ENCODE assay signal across 11 cellular contexts in the genomic region with DNA sequence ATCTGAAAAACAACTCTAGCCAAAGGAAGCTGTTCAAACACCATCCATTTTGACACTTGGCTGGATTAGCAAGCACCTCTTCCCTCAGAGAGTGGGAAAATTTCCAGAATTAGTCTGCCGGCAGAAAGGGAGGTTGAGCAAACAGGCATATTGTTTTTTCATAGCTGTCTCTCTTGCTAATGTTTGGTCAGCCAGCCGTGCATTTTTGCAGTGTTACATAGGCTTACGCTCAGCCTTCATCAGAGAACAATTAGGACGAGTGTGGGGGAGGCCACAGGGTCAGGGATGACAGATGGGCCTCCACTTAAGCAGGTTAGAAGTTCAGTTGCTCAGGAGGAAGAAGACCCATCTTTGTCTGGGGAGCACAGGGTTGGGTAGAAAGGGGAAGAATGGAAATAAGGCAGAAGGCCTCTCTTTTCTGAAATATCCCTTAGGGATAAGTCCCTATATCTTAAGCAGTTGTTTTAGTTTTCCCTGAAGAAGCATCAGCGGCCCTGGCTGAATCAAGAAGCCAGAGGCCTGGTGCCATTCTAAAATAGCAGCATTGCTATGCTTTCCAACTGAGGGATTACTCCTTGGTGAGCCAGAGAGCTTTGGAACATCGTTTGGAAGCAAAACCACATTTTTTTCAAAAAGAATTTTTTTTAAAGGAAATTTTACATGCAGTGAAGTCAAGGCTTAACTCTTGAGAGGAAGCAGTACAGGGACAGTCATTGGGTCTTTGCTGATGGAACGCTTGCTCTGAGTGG.
DNase-seq lines count a peak whose midpoint lies in the region; ATAC-seq and TF ChIP-seq lines count a peak whose summit lies in the region.
"Had no signal": no experiment of that assay in that cellular context is flagged by ENCODE, and none has a peak within 500 bp of the region (broad histone marks: within the 10 kb centered on the region; RNA-seq: fewer than 3 reads in every experiment).

No MANE protein-coding gene starts in this region.

- peaks cover 12 to 21% of the 10 kb centered on the region in 2 donors for H3K27me3 Mint-ChIP-seq in natural killer cell treated with Interleukin-12 subunit alpha and Interleukin-12 subunit beta and Interleukin-15 and Interleukin-18, amount 100 ng/mL, for 72 hours
- H3K27me3 Mint-ChIP-seq in natural killer cell (ENCODE audit: low read depth in 2 of 2) (peaks cover 18 to 31% of the 10 kb centered on the region in 2 donors), brain (peaks cover 3% of the 10 kb centered on the region)

- 59 to 74% methylated on average over 7 of the region's 7 CpGs for WGBS in lung, 2 donors
- 16 to 20% methylated on average over 7 of the region's 7 CpGs for WGBS in aorta, 2 donors

- H3K4me1 ChIP-seq in lung (ENCODE audit: control insufficient read depth in 2 of 2, insufficient read depth in 2 of 2, low read length in 2 of 2) (peaks cover 0 to 4% of the 10 kb centered on the region in 2 donors), aorta (ENCODE audit: control insufficient read depth in 1 of 2, insufficient read depth in 2 of 2, low read length in 2 of 2) (peaks cover 2 to 6% of the 10 kb centered on the region in 2 donors)

- H3K9me3 Mint-ChIP-seq in natural killer cell treated with Interleukin-12 subunit alpha and Interleukin-12 subunit beta and Interleukin-15 and Interleukin-18, amount 100 ng/mL, for 72 hours = no peaks in the 10 kb centered on the region
- no peaks in the 10 kb centered on the region for H3K9me3 Mint-ChIP-seq in natural killer cell
- H3K9me3 Mint-ChIP-seq in brain = peaks cover 0 to 6% (median 3%) of the 10 kb centered on the region in 5 experiments
- H3K9me3 Mint-ChIP-seq: activated naive CD4-positive, alpha-beta T cell treated with anti-CD3 and anti-CD28 coated beads for 36 hours had no signal

- intact Hi-C loops in natural killer cell (cut with micrococcal nuclease) = no loop called here
- intact Hi-C loops in aorta (cut with DNase I) = loop anchor here in 1 of 2 donors (5.0 kb wide), 1 partner anchor 290 kb away; the partner anchor contains the start of gene RBPJ

- no peak for TF ChIP-seq CTCF in natural killer cell (IDR thresholded peaks at IDR 0.05)
- TF ChIP-seq CTCF in brain (conservative IDR thresholded peaks at IDR 0.05) = no peak
- TF ChIP-seq CTCF in lung (IDR thresholded peaks at IDR 0.05; ENCODE audit: control extremely low read depth, extremely low read depth) = no peak

- ATAC-seq in natural killer cell treated with Interleukin-12 subunit alpha and Interleukin-12 subunit beta and Interleukin-15 and Interleukin-18, amount 100 ng/mL, for 72 hours = no peak
- ATAC-seq in natural killer cell (no peak), lung (ENCODE audit: insufficient read depth, low FRiP score) (peak; percentile 43), aorta (ENCODE audit: low FRiP score) (peak; percentile 73), HG03354 (IDR thresholded peaks at IDR 0.05; ENCODE audit: poor library complexity, severe bottlenecking, unreplicated experiment) (no peak)

- H3K27ac Mint-ChIP-seq in natural killer cell treated with Interleukin-12 subunit alpha and Interleukin-12 subunit beta and Interleukin-15 and Interleukin-18, amount 100 ng/mL, for 72 hours = peak overlapping the region in 1 of 2 donors; percentile 12
- H3K27ac Mint-ChIP-seq in natural killer cell (no peak overlapping the region), brain (peak overlapping the region in 4 of 5 experiments; percentile 67 to 89 (median 78))
- H3K27ac Mint-ChIP-seq: activated naive CD4-positive, alpha-beta T cell treated with anti-CD3 and anti-CD28 coated beads for 36 hours had no signal

- H3K27me3 ChIP-seq in lung (ENCODE audit: control insufficient read depth, insufficient read depth) (no peaks in the 10 kb centered on the region), aorta (ENCODE audit: control insufficient read depth in 1 of 2, insufficient read depth in 2 of 2, low read length in 1 of 2) (no peaks in the 10 kb centered on the region)

- no peaks in the 10 kb centered on the region for H3K36me3 ChIP-seq in lung (ENCODE audit: control insufficient read depth in 2 of 2, insufficient read depth in 2 of 2, low read length in 2 of 2)
- no peaks in the 10 kb centered on the region for H3K36me3 ChIP-seq in aorta (ENCODE audit: control insufficient read depth in 1 of 2, insufficient read depth in 2 of 2, low read length in 1 of 2)

- H3K4me3 Mint-ChIP-seq in natural killer cell treated with Interleukin-12 subunit alpha and Interleukin-12 subunit beta and Interleukin-15 and Interleukin-18, amount 100 ng/mL, for 72 hours = peak overlapping the region; percentile 8
- H3K4me3 Mint-ChIP-seq in natural killer cell = no peak overlapping the region
- H3K4me3 Mint-ChIP-seq in brain = no peak overlapping the region
- H3K4me3 Mint-ChIP-seq: activated naive CD4-positive, alpha-beta T cell treated with anti-CD3 and anti-CD28 coated beads for 36 hours had no signal

- H3K4me3 ChIP-seq in lung (no peak overlapping the region), aorta (ENCODE audit: low read length in 2 of 2) (no peak overlapping the region)

- H3K9me3 ChIP-seq in lung (ENCODE audit: control insufficient read depth in 2 of 2, insufficient read depth in 1 of 2, low read length in 1 of 2) (peaks cover 0 to 5% of the 10 kb centered on the region in 2 donors), aorta (ENCODE audit: control insufficient read depth, low read length) (no peaks in the 10 kb centered on the region)
- H3K9me3 ChIP-seq: Caco-2 had no signal

- H3K4me1 Mint-ChIP-seq in natural killer cell treated with Interleukin-12 subunit alpha and Interleukin-12 subunit beta and Interleukin-15 and Interleukin-18, amount 100 ng/mL, for 72 hours (ENCODE audit: low read depth in 2 of 2) = peaks cover 27 to 38% of the 10 kb centered on the region in 2 donors
- H3K4me1 Mint-ChIP-seq in natural killer cell (peaks cover 0 to 6% of the 10 kb centered on the region in 2 donors), brain (peaks cover 15% of the 10 kb centered on the region)

- DNase-seq in natural killer cell treated with Interleukin-12 subunit alpha and Interleukin-12 subunit beta and Interleukin-15 and Interleukin-18, amount 100 ng/mL, for 72 hours (ENCODE audit: low spot score) = no peak
- DNase-seq in natural killer cell (no peak), lung (ENCODE audit: low spot score) (no peak), aorta (no peak), NOMO-1 treated with dmso at 0.1 percent for 144 hours (lab: John Stamatoyannopoulos, UW; ENCODE audit: unreplicated experiment) (no peak)
- DNase-seq in activated naive CD4-positive, alpha-beta T cell treated with anti-CD3 and anti-CD28 coated beads, Interleukin-2, amount 50 U/mL, for 16 hours = no peak
- DNase-seq: activated naive CD4-positive, alpha-beta T cell treated with anti-CD3 and anti-CD28 coated beads for 36 hours; Caco-2; NCI-H1436 had no signal

- H3K36me3 Mint-ChIP-seq in natural killer cell treated with Interleukin-12 subunit alpha and Interleukin-12 subunit beta and Interleukin-15 and Interleukin-18, amount 100 ng/mL, for 72 hours = no peaks in the 10 kb centered on the region
- H3K36me3 Mint-ChIP-seq in natural killer cell = no peaks in the 10 kb centered on the region
- H3K36me3 Mint-ChIP-seq in brain = no peaks in the 10 kb centered on the region

- peak overlapping the region in 1 of 2 donors; percentile 67 for H3K27ac ChIP-seq in lung (ENCODE audit: low read depth in 1 of 2, low read length in 1 of 2)
- H3K27ac ChIP-seq in aorta (ENCODE audit: low read depth in 1 of 2, low read length in 2 of 2) = peak overlapping the region; percentile 65 to 89

Comparison
In these comparisons a context has a peak if more than half of its experiments do, and no peak if none do; other contexts are left out.
1. ATAC-seq: peak in lung (single experiment) and aorta (single experiment); none in natural killer cell treated with Interleukin-12 subunit alpha and Interleukin-12 subunit beta and Interleukin-15 and Interleukin-18, amount 100 ng/mL, for 72 hours (0 of 2), natural killer cell (0 of 3) and HG03354 (single experiment).
2. H3K27ac Mint-ChIP-seq: peak in brain (4 of 5); none in natural killer cell (0 of 2).